10 cellular contexts compared by ENCODE assay signal in genomic region chr12:68565391-68565903, GRCh38. TPM values are rescaled to one million over a fixed set of nuclear protein-coding genes. Genes with fewer than 3 reads are reported as not detected.
DNase-seq lines count a peak whose midpoint lies in the region; ATAC-seq, FAIRE-seq and TF ChIP-seq lines count a peak whose summit lies in the region.
"Had no signal": no experiment of that assay in that cellular context is flagged by ENCODE, and none has a peak within 500 bp of the region (broad histone marks: within the 10 kb centered on the region; RNA-seq: fewer than 3 reads in every experiment).

No MANE protein-coding gene starts in this region.

- no peak for DNase-seq in activated naive CD4-positive, alpha-beta T cell treated with anti-CD3 and anti-CD28 coated beads, Interleukin-2, amount 50 U/mL, for 72 hours (ENCODE audit: low spot score in 2 of 2)
- DNase-seq in activated naive CD4-positive, alpha-beta T cell treated with anti-CD3 and anti-CD28 coated beads for 36 hours, result no peak
- DNase-seq in T1000 (lab: John Stamatoyannopoulos, UW) (peak; percentile 14), foreskin fibroblast (peak; percentile 86 to 89), urothelium cell line (ENCODE audit: low spot score) (peak; percentile 26), esophagus muscularis mucosa (ENCODE audit: extremely low spot score) (no peak)
- DNase-seq in stimulated activated CD4-positive, alpha-beta T cell treated with anti-CD3 and anti-CD28 coated beads, Interleukin-4, amount 100 ng/mL, for 24 hours, result no peak
- DNase-seq: activated naive CD4-positive, alpha-beta T cell treated with Interleukin-2 at 50 U/mL for 16 hours had no signal

- peaks cover 1 to 5% of the 10 kb centered on the region in 2 donors for H3K36me3 Mint-ChIP-seq in activated naive CD4-positive, alpha-beta T cell treated with anti-CD3 and anti-CD28 coated beads, Interleukin-2, amount 50 U/mL, for 72 hours
- no peaks in the 10 kb centered on the region for H3K36me3 Mint-ChIP-seq in activated naive CD4-positive, alpha-beta T cell treated with anti-CD3 and anti-CD28 coated beads for 36 hours (ENCODE audit: low read depth)
- H3K36me3 Mint-ChIP-seq: CD8-positive, alpha-beta memory T cell had no signal

- TF ChIP-seq CTCF in foreskin fibroblast (IDR thresholded peaks at IDR 0.05; ENCODE audit: low read depth, low read length) (no peak), esophagus muscularis mucosa (IDR thresholded peaks at IDR 0.05) (no peak)

- FAIRE-seq in urothelium cell line (lab: Jason Lieb, UNC), result no peak

- intact Hi-C loops in activated naive CD4-positive, alpha-beta T cell treated with anti-CD3 and anti-CD28 coated beads for 36 hours (cut with micrococcal nuclease), result no loop called here
- intact Hi-C loops in esophagus muscularis mucosa (cut with DNase I), result no loop called here

- no peaks in the 10 kb centered on the region for H3K27me3 Mint-ChIP-seq in activated naive CD4-positive, alpha-beta T cell treated with anti-CD3 and anti-CD28 coated beads for 36 hours (ENCODE audit: low read depth)

- peaks cover 3 to 9% (median 6%) of the 10 kb centered on the region in 4 donors for H3K4me1 ChIP-seq in esophagus muscularis mucosa

- TF ChIP-seq POLR2A in esophagus muscularis mucosa (IDR thresholded peaks at IDR 0.05; ENCODE audit: low read depth), result no peak

- CTCF ChIA-PET in activated naive CD4-positive, alpha-beta T cell treated with anti-CD3 and anti-CD28 coated beads for 36 hours (lab: Charles Lee), result interaction anchor here (0.5 to 1.2 kb wide), 3 partner anchors 26 to 146 kb away, joined by 3 read pairs; no protein-coding TSS in a partner anchor

- 46% methylated on average over 1 of the region's 1 CpG for WGBS in esophagus muscularis mucosa

- no peak overlapping the region for H3K27ac ChIP-seq in esophagus muscularis mucosa (replicated peaks in 1 of 4)

- H3K4me1 Mint-ChIP-seq in activated naive CD4-positive, alpha-beta T cell treated with anti-CD3 and anti-CD28 coated beads for 36 hours (ENCODE audit: low read depth), result peaks cover 22% of the 10 kb centered on the region

- no peaks in the 10 kb centered on the region for H3K36me3 ChIP-seq in esophagus muscularis mucosa

- H3K4me3 ChIP-seq in foreskin fibroblast (ENCODE audit: low read depth in 1 of 2, low read length in 2 of 2) (no peak overlapping the region), esophagus muscularis mucosa (no peak overlapping the region)

- no peaks in the 10 kb centered on the region for H3K9me3 ChIP-seq in esophagus muscularis mucosa

- H3K4me3 Mint-ChIP-seq in activated naive CD4-positive, alpha-beta T cell treated with anti-CD3 and anti-CD28 coated beads for 36 hours, result no peak overlapping the region

- H3K27me3 ChIP-seq in esophagus muscularis mucosa, result no peaks in the 10 kb centered on the region

- TF ChIP-seq EP300 in esophagus muscularis mucosa (IDR thresholded peaks at IDR 0.05), result no peak

- no peak overlapping the region for H3K27ac Mint-ChIP-seq in activated naive CD4-positive, alpha-beta T cell treated with anti-CD3 and anti-CD28 coated beads, Interleukin-2, amount 50 U/mL, for 72 hours
- no peak overlapping the region for H3K27ac Mint-ChIP-seq in activated naive CD4-positive, alpha-beta T cell treated with anti-CD3 and anti-CD28 coated beads for 36 hours

- H3K9me3 Mint-ChIP-seq in activated naive CD4-positive, alpha-beta T cell treated with anti-CD3 and anti-CD28 coated beads, Interleukin-2, amount 50 U/mL, for 72 hours, result peaks cover 0 to 1% of the 10 kb centered on the region in 2 donors
- H3K9me3 Mint-ChIP-seq in activated naive CD4-positive, alpha-beta T cell treated with anti-CD3 and anti-CD28 coated beads for 36 hours, result no peaks in the 10 kb centered on the region
- H3K9me3 Mint-ChIP-seq: CD8-positive, alpha-beta memory T cell had no signal

- peak; percentile 66 to 80 for ATAC-seq in activated naive CD4-positive, alpha-beta T cell treated with anti-CD3 and anti-CD28 coated beads, Interleukin-2, amount 50 U/mL, for 72 hours
- ATAC-seq in HG03139 (IDR thresholded peaks at IDR 0.05; ENCODE audit: unreplicated experiment), result no peak

RNA-seq across cellular contexts. Expression of gene RAP1B, which starts 45.3 kb away (rescaled TPM):
- 100 to 1,000 TPM; 182 to 232 TPM for total RNA-seq in activated naive CD4-positive, alpha-beta T cell treated with anti-CD3 and anti-CD28 coated beads, Interleukin-2, amount 50 U/mL, for 72 hours
- total RNA-seq in activated naive CD4-positive, alpha-beta T cell treated with anti-CD3 and anti-CD28 coated beads for 36 hours, result 100 to 1,000 TPM; 170 TPM
- 100 to 1,000 TPM; 114 to 181 (median 149) TPM for total RNA-seq in esophagus muscularis mucosa

Comparison
In these comparisons a context has a peak if more than half of its experiments do, and no peak if none do; other contexts are left out.
1. DNase-seq: peak in T1000 (single experiment), foreskin fibroblast (2 of 2) and urothelium cell line (single experiment); none in activated naive CD4-positive, alpha-beta T cell treated with anti-CD3 and anti-CD28 coated beads, Interleukin-2, amount 50 U/mL, for 72 hours (0 of 2), activated naive CD4-positive, alpha-beta T cell treated with anti-CD3 and anti-CD28 coated beads for 36 hours (single experiment), stimulated activated CD4-positive, alpha-beta T cell treated with anti-CD3 and anti-CD28 coated beads, Interleukin-4, amount 100 ng/mL, for 24 hours (single experiment) and esophagus muscularis mucosa (single experiment).